ENCODE assay signal across 1 cellular context in the genomic region with DNA sequence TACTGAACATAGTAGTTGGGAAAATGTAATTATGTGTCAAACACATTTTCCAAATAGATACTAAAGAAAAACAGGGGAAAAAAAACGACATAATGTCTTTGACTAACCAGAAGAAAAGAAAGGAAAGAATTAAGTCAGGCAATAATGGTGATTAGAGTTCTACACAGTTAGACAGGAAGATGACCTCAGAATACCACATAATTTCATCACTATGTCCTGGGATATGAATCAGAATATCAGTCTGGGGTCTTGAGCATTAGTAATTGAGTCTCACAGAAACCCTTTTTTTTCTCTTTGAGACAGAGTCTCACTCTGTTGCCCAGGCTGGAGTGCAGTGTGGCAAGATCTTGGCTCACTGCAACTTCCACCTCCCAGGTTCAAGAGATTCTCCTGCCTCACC.
TF ChIP-seq lines count a peak whose summit lies in the region.

No MANE protein-coding gene starts in this region.

TF ChIP-seq in HepG2, 621 proteins besides CTCF, POLR2A, EP300 and RAD21 (continued from another document):
- TF ChIP-seq, protein P1, sequence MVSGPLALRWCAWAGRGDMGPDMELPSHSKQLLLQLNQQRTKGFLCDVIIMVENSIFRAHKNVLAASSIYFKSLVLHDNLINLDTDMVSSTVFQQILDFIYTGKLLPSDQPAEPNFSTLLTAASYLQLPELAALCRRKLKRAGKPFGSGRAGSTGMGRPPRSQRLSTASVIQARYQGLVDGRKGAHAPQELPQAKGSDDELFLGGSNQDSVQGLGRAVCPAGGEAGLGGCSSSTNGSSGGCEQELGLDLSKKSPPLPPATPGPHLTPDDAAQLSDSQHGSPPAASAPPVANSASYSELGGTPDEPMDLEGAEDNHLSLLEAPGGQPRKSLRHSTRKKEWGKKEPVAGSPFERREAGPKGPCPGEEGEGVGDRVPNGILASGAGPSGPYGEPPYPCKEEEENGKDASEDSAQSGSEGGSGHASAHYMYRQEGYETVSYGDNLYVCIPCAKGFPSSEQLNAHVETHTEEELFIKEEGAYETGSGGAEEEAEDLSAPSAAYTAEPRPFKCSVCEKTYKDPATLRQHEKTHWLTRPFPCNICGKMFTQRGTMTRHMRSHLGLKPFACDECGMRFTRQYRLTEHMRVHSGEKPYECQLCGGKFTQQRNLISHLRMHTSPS (CRISPR knock-in tag; IDR thresholded peaks at IDR 0.05; ENCODE audit: low read depth) = no peak
- TF ChIP-seq, protein P2, sequence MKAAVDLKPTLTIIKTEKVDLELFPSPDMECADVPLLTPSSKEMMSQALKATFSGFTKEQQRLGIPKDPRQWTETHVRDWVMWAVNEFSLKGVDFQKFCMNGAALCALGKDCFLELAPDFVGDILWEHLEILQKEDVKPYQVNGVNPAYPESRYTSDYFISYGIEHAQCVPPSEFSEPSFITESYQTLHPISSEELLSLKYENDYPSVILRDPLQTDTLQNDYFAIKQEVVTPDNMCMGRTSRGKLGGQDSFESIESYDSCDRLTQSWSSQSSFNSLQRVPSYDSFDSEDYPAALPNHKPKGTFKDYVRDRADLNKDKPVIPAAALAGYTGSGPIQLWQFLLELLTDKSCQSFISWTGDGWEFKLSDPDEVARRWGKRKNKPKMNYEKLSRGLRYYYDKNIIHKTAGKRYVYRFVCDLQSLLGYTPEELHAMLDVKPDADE (CRISPR knock-in tag; IDR thresholded peaks at IDR 0.05) = no peak
- no peak for TF ChIP-seq SMAD1 (CRISPR knock-in tag; IDR thresholded peaks at IDR 0.05; ENCODE audit: borderline replicate concordance, low read depth)
TF ChIP-seq in HepG2: peak in this region for 0.
